ENCODE assay signal across 37 cellular contexts in the genomic region with DNA sequence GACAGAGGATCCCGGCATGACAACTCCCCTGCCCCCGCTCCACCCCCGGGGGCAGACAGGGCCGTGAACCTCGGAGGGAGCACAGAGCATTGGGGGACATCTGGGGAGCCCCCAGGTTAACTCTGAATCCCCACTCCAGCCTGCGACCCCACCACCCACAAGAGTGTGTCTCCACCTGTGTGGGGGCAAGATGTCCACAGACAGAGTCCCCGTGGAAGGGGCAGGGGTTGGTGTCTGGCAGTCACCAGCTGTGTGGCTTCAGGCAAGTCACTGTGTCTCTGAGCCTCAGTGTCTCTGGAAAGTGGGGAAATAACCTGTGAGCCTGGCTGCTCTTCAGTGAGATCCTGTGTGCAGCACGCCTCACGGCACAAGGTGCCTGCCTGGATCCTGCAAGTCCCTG.
"Had no signal": no experiment of that assay in that cellular context is flagged by ENCODE, and none has a peak within 500 bp of the region (broad histone marks: within the 10 kb centered on the region; RNA-seq: fewer than 3 reads in every experiment).

No MANE protein-coding gene starts in this region.

- ATAC-seq: activated CD8-positive, alpha-beta T cell treated with anti-CD3 and anti-CD28 coated beads for 36 hours; activated naive CD4-positive, alpha-beta T cell treated with anti-CD3 and anti-CD28 coated beads, Interleukin-2, amount 50 U/mL, for 72 hours; activated T-cell treated with anti-CD3 and anti-CD28 coated beads, Interleukin-2, amount 50 U/mL, for 4 hours; activated T-cell treated with anti-CD3 and anti-CD28 coated beads, Interleukin-2, amount 50 U/mL, for 72 hours; activated T-helper 17 cell treated with anti-CD3 and anti-CD28 coated beads, Interleukin-2, amount 50 U/mL, for 72 hours; body of pancreas had no signal

- FAIRE-seq: astrocyte, TTC549 had no signal

- H3K4me3 ChIP-seq: adrenal gland, body of pancreas, breast epithelium had no signal

- H3K4me3 Mint-ChIP-seq: activated B cell treated with CpG ODN at 0.5 μM for 24 hours; activated CD4-positive, alpha-beta memory T cell treated with anti-CD3 and anti-CD28 coated beads for 36 hours; activated CD4-positive, alpha-beta T cell treated with anti-CD3 and anti-CD28 coated beads, Interleukin-2, amount 10 ng/mL, durations not matched to agents 24 days and 14 days; activated CD8-positive, alpha-beta T cell treated with anti-CD3 and anti-CD28 coated beads for 36 hours; activated naive CD4-positive, alpha-beta T cell treated with anti-CD3 and anti-CD28 coated beads for 36 hours; activated naive CD8-positive, alpha-beta T cell treated with anti-CD3 and anti-CD28 coated beads for 36 hours; activated T-cell treated with anti-CD3 and anti-CD28 coated beads, Interleukin-2, amount 50 U/mL, for 4 hours; activated T-cell treated with anti-CD3 and anti-CD28 coated beads, Interleukin-2, amount 50 U/mL, for 72 hours; activated T-helper 1 cell treated with anti-CD3 and anti-CD28 coated beads, Interleukin-12 subunit alpha, Interleukin-12 subunit beta, Interleukin-2, Interleukin-4 antibody, amounts not matched to agents 30 ng/mL and 10 ng/mL and 1 ng/mL, durations not matched to agents 14 hours and 24 hours and 36 hours; activated T-helper 17 cell treated with anti-CD3 and anti-CD28 coated beads, Interleukin-2, amount 50 U/mL, for 72 hours; T-helper 1 cell treated with Interleukin-12 subunit alpha and Interleukin-12 subunit beta and Interleukin-4 antibody, amounts not matched to agents 30 μg/mL and 1 μg/mL, for 36 hours; T-helper 2 cell treated with Interferon-gamma antibody and Interleukin-4, amounts not matched to agents 5 μg/mL and 100 μg/mL, for 36 hours had no signal

- DNase-seq: activated B cell treated with CpG ODN at 0.5 μM for 24 hours; activated CD4-positive, alpha-beta memory T cell treated with anti-CD3 and anti-CD28 coated beads for 36 hours; activated CD4-positive, alpha-beta T cell treated with anti-CD3 and anti-CD28 coated beads for 4 hours; activated CD4-positive, alpha-beta T cell treated with anti-CD3 and anti-CD28 coated beads, Interleukin-2, amount 10 ng/mL, durations not matched to agents 24 days and 14 days; activated CD4-positive, alpha-beta T cell treated with anti-CD3 and anti-CD28 coated beads, Interleukin-2, amount 50 U/mL, for 1 hour; activated CD4-positive, alpha-beta T cell treated with anti-CD3 and anti-CD28 coated beads, Interleukin-2, amount 50 U/mL, for 4 hours; activated CD4-positive, CD25-positive, alpha-beta regulatory T cell treated with anti-CD3 and anti-CD28 coated beads, Interleukin-2, amount 50 U/mL, for 72 hours; activated CD8-positive, alpha-beta memory T cell treated with anti-CD3 and anti-CD28 coated beads, Interleukin-2, amount 50 U/mL, for 4 hours; activated CD8-positive, alpha-beta T cell treated with anti-CD3 and anti-CD28 coated beads for 36 hours; activated effector memory CD4-positive, alpha-beta T cell treated with anti-CD3 and anti-CD28 coated beads, Interleukin-2, amount 50 U/mL, for 16 hours; activated gamma-delta T cell treated with Interleukin-2 at 50 U/mL for 16 hours; activated naive CD4-positive, alpha-beta T cell; activated naive CD4-positive, alpha-beta T cell treated with anti-CD3 and anti-CD28 coated beads for 36 hours; activated naive CD4-positive, alpha-beta T cell treated with anti-CD3 and anti-CD28 coated beads, Interleukin-2, amount 50 U/mL, for 16 hours; activated naive CD8-positive, alpha-beta T cell treated with anti-CD3 and anti-CD28 coated beads for 36 hours; activated T-cell treated with anti-CD3 and anti-CD28 coated beads for 4 hours; activated T-cell treated with anti-CD3 and anti-CD28 coated beads, Interleukin-2, amount 50 U/mL, for 1 hour; activated T-cell treated with anti-CD3 and anti-CD28 coated beads, Interleukin-2, amount 50 U/mL, for 4 hours; activated T-cell treated with anti-CD3 and anti-CD28 coated beads, Interleukin-2, amount 50 U/mL, for 72 hours; adrenal gland; amniotic stem cell; aorta; body of pancreas; brain microvascular endothelial cell; central memory CD4-positive, alpha-beta T cell; T-helper 1 cell; T-helper 2 cell; T-helper 9 cell had no signal

- H3K4me1 ChIP-seq: adrenal gland, body of pancreas had no signal

- H3K9me3 Mint-ChIP-seq: activated B cell treated with CpG ODN at 0.5 μM for 24 hours; activated CD4-positive, alpha-beta memory T cell treated with anti-CD3 and anti-CD28 coated beads for 36 hours; activated CD4-positive, alpha-beta T cell treated with anti-CD3 and anti-CD28 coated beads, Interleukin-2, amount 10 ng/mL, durations not matched to agents 24 days and 14 days; activated CD8-positive, alpha-beta T cell treated with anti-CD3 and anti-CD28 coated beads for 36 hours; activated naive CD4-positive, alpha-beta T cell treated with anti-CD3 and anti-CD28 coated beads for 36 hours; activated naive CD4-positive, alpha-beta T cell treated with anti-CD3 and anti-CD28 coated beads, Interleukin-2, amount 50 U/mL, for 72 hours; activated naive CD8-positive, alpha-beta T cell treated with anti-CD3 and anti-CD28 coated beads for 36 hours; activated T-cell treated with anti-CD3 and anti-CD28 coated beads, Interleukin-2, amount 50 U/mL, for 4 hours; activated T-cell treated with anti-CD3 and anti-CD28 coated beads, Interleukin-2, amount 50 U/mL, for 72 hours; activated T-helper 1 cell treated with anti-CD3 and anti-CD28 coated beads, Interleukin-12 subunit alpha, Interleukin-12 subunit beta, Interleukin-2, Interleukin-4 antibody, amounts not matched to agents 30 ng/mL and 10 ng/mL and 1 ng/mL, durations not matched to agents 14 hours and 24 hours and 36 hours; activated T-helper 17 cell treated with anti-CD3 and anti-CD28 coated beads, Interleukin-2, amount 50 U/mL, for 72 hours; T-helper 1 cell treated with Interleukin-12 subunit alpha and Interleukin-12 subunit beta and Interleukin-4 antibody, amounts not matched to agents 30 μg/mL and 1 μg/mL, for 36 hours; T-helper 2 cell treated with Interferon-gamma antibody and Interleukin-4, amounts not matched to agents 5 μg/mL and 100 μg/mL, for 36 hours had no signal

- H3K9me3 ChIP-seq: adrenal gland, body of pancreas, breast epithelium had no signal

- H3K27ac ChIP-seq: adrenal gland, body of pancreas, brain microvascular endothelial cell, breast epithelium, VCaP had no signal

- H3K36me3 Mint-ChIP-seq: activated CD4-positive, alpha-beta memory T cell treated with anti-CD3 and anti-CD28 coated beads for 36 hours; activated naive CD4-positive, alpha-beta T cell treated with anti-CD3 and anti-CD28 coated beads, Interleukin-2, amount 50 U/mL, for 72 hours; activated naive CD8-positive, alpha-beta T cell treated with anti-CD3 and anti-CD28 coated beads for 36 hours had no signal

- H3K36me3 ChIP-seq: adrenal gland, brain microvascular endothelial cell, breast epithelium had no signal

- H3K4me1 Mint-ChIP-seq: activated B cell treated with CpG ODN at 0.5 μM for 24 hours; activated CD4-positive, alpha-beta T cell treated with anti-CD3 and anti-CD28 coated beads, Interleukin-2, amount 10 ng/mL, durations not matched to agents 24 days and 14 days; activated naive CD8-positive, alpha-beta T cell treated with anti-CD3 and anti-CD28 coated beads for 36 hours; activated T-helper 17 cell treated with anti-CD3 and anti-CD28 coated beads, Interleukin-2, amount 50 U/mL, for 72 hours had no signal

- H3K27me3 Mint-ChIP-seq: activated CD4-positive, alpha-beta T cell treated with anti-CD3 and anti-CD28 coated beads, Interleukin-2, amount 10 ng/mL, durations not matched to agents 24 days and 14 days had no signal

- H3K27me3 ChIP-seq: body of pancreas had no signal

- H3K27ac Mint-ChIP-seq: activated B cell treated with CpG ODN at 0.5 μM for 24 hours; activated CD4-positive, alpha-beta memory T cell treated with anti-CD3 and anti-CD28 coated beads for 36 hours; activated CD4-positive, alpha-beta T cell treated with anti-CD3 and anti-CD28 coated beads, Interleukin-2, amount 10 ng/mL, durations not matched to agents 24 days and 14 days; activated naive CD8-positive, alpha-beta T cell treated with anti-CD3 and anti-CD28 coated beads for 36 hours; activated T-cell treated with anti-CD3 and anti-CD28 coated beads, Interleukin-2, amount 50 U/mL, for 72 hours; activated T-helper 1 cell treated with anti-CD3 and anti-CD28 coated beads, Interleukin-12 subunit alpha, Interleukin-12 subunit beta, Interleukin-2, Interleukin-4 antibody, amounts not matched to agents 30 ng/mL and 10 ng/mL and 1 ng/mL, durations not matched to agents 14 hours and 24 hours and 36 hours; activated T-helper 17 cell treated with anti-CD3 and anti-CD28 coated beads, Interleukin-2, amount 50 U/mL, for 72 hours; T-helper 1 cell treated with Interleukin-12 subunit alpha and Interleukin-12 subunit beta and Interleukin-4 antibody, amounts not matched to agents 30 μg/mL and 1 μg/mL, for 36 hours had no signal
